ENCODE assay signal across 15 cellular contexts in the genomic region with DNA sequence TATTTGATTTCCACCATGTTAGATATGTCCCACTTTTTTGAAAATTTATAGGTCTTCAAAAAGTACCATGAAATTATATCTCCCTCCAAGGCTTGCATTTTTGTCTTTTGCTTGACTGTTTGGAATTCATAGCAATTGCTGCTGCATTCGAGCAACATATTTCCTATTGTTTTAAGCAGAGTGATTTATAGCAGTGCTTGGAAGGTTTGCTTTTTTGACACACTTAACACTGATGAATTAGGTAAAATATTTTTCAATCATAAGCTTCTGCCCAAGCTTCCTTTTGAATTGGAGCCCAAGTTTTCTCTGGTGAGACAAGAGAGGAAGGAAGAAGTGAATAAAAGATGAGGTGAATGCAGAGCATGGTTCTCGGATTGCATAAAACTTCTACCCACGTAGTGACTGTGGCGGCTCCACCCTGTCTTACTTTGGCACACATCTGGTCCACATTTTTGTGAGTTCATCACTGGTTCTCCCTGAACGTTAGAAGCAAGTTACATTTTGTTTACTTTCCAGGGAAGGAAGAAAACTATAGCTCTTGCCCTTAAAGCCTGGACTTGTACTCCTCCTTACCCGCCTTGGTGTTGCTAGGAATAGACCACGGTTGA.
DNase-seq lines count a peak whose midpoint lies in the region; ATAC-seq and TF ChIP-seq lines count a peak whose summit lies in the region.
"Had no signal": no experiment of that assay in that cellular context is flagged by ENCODE, and none has a peak within 500 bp of the region (broad histone marks: within the 10 kb centered on the region; RNA-seq: fewer than 3 reads in every experiment).

No MANE protein-coding gene starts in this region.

- no peak for TF ChIP-seq CTCF in fibroblast of mammary gland (conservative IDR thresholded peaks at IDR 0.05; ENCODE audit: control insufficient read depth, insufficient read depth, low read depth, low read length)

- no peak for ATAC-seq in HG02623 (IDR thresholded peaks at IDR 0.05; ENCODE audit: unreplicated experiment)
- ATAC-seq: A549, K562 had no signal

- DNase-seq in AG08395 (ENCODE audit: low spot score) = peak; percentile 5
- DNase-seq in EH (ENCODE audit: low read depth) = peak; percentile 0
- DNase-seq in RPMI7951 (ENCODE audit: low read depth) = peak; percentile 16
- peak; percentile 21 for DNase-seq in fibroblast of mammary gland (ENCODE audit: low read depth)
- no peak for DNase-seq in NCI-H1092 treated with DMSO at 0.1 percent for 48 hours (lab: John Stamatoyannopoulos, UW)
- no peak for DNase-seq in pons (ENCODE audit: low spot score)
- DNase-seq: C1 segment of cervical spinal cord; Calu3; CD4-positive, alpha-beta T cell; DMS 273 treated with DMSO at 0.1 percent for 48 hours; GOT3; H9 had no signal

- H3K4me3 ChIP-seq in fibroblast of mammary gland (ENCODE audit: control insufficient read depth, low read depth, low read length) = no peak overlapping the region
- H3K4me3 ChIP-seq: A549, K562 had no signal

Comparison
In these comparisons a context has a peak if more than half of its experiments do, and no peak if none do; other contexts are left out.
1. DNase-seq: peak in AG08395 (single experiment), EH (single experiment), RPMI7951 (single experiment) and fibroblast of mammary gland (single experiment); none in NCI-H1092 treated with DMSO at 0.1 percent for 48 hours (single experiment) and pons (single experiment).